Comparison of ENCODE assay signal across 18 cellular contexts in genomic region chr22:37665487-37665886, GRCh38. TPM values are rescaled to one million over a fixed set of nuclear protein-coding genes. Genes with fewer than 3 reads are reported as not detected.
"Had no signal": no experiment of that assay in that cellular context is flagged by ENCODE, and none has a peak within 500 bp of the region (broad histone marks: within the 10 kb centered on the region; RNA-seq: fewer than 3 reads in every experiment).

No MANE protein-coding gene starts in this region.

- H3K36me3 ChIP-seq: ovary, thyroid gland, uterus had no signal

- H3K9me3 ChIP-seq: mucosa of descending colon, ovary, right atrium auricular region, thyroid gland, upper lobe of left lung, uterus had no signal

- FAIRE-seq: endothelial cell of umbilical vein had no signal

- ATAC-seq: foreskin keratinocyte; mucosa of descending colon; naive thymus-derived CD8-positive, alpha-beta T cell; stimulated activated memory B cell treated with anti-CD40 and anti-IgM and Interleukin-4, amounts not matched to agents 10 μg/mL and 1 μg/mL and 100 μg/mL, for 72 hours had no signal

- H3K27ac ChIP-seq: coronary artery, foreskin keratinocyte, ovary, thyroid gland, upper lobe of left lung, uterus had no signal

- H3K4me3 ChIP-seq: coronary artery, mucosa of descending colon, ovary, right atrium auricular region, thyroid gland, upper lobe of left lung, uterus had no signal

- H3K4me1 ChIP-seq: foreskin keratinocyte had no signal

- DNase-seq: effector CD4-positive, alpha-beta T cell; endodermal cell; erythroblast; foreskin keratinocyte; naive thymus-derived CD8-positive, alpha-beta T cell; stimulated activated CD4-positive, alpha-beta T cell treated with anti-CD3 and anti-CD28 coated beads, Interleukin-15, amount 100 ng/mL, for 24 hours; stimulated activated CD4-positive, alpha-beta T cell treated with anti-CD3 and anti-CD28 coated beads, Interleukin-1b, Interleukin-23, amount 100 ng/mL, for 48 hours; stimulated activated CD4-positive, alpha-beta T cell treated with anti-CD3 and anti-CD28 coated beads, Interleukin-4, amount 100 ng/mL, for 24 hours; thyroid gland; upper lobe of left lung; uterus had no signal

- H3K27me3 ChIP-seq: foreskin keratinocyte, ovary, right atrium auricular region, thyroid gland, upper lobe of left lung, uterus had no signal

RNA-seq across cellular contexts. Expression of gene LGALS1, which starts 9.9 kb away (rescaled TPM):
- polyA plus RNA-seq: neural cell had no signal
